ENCODE assay signal across 22 cellular contexts in genomic region chr3:197356741-197357140, GRCh38. TPM values are rescaled to one million over a fixed set of nuclear protein-coding genes. Genes with fewer than 3 reads are reported as not detected.
DNase-seq lines count a peak whose midpoint lies in the region; ATAC-seq and TF ChIP-seq lines count a peak whose summit lies in the region.
"Had no signal": no experiment of that assay in that cellular context is flagged by ENCODE, and none has a peak within 500 bp of the region (broad histone marks: within the 10 kb centered on the region; RNA-seq: fewer than 3 reads in every experiment).

No MANE protein-coding gene starts in this region.

- H3K23ac ChIP-seq in neuronal stem cell (ENCODE audit: low read depth, low read length, poor library complexity), result no peak overlapping the region

- H3K79me1 ChIP-seq in neuronal stem cell (ENCODE audit: low read depth, low read length), result no peaks in the 10 kb centered on the region

- H3K4me3 Mint-ChIP-seq in natural killer cell treated with Interleukin-12 subunit alpha and Interleukin-12 subunit beta and Interleukin-15 and Interleukin-18, amount 100 ng/mL, for 72 hours, result no peak overlapping the region
- H3K4me3 Mint-ChIP-seq in natural killer cell, result no peak overlapping the region
- H3K4me3 Mint-ChIP-seq: activated naive CD8-positive, alpha-beta T cell treated with anti-CD3 and anti-CD28 coated beads, Interleukin-2, amount 50 U/mL, for 24 hours; CD4-positive, CD25-positive, alpha-beta regulatory T cell; neural progenitor cell; stimulated activated naive CD8-positive, alpha-beta T cell treated with anti-CD3 and anti-CD28 coated beads, Interleukin-15, Interleukin-2, amounts not matched to agents 100 ng/mL and 50 ng/mL, for 24 hours had no signal

- no CpG with 5 or more reads among the region's 5 CpGs for WGBS in neuronal stem cell (ENCODE audit: extremely low coverage in 2 of 2, insufficient read length in 2 of 2, insufficient replicate concordance in 1 of 2), 2 donors

- H3K18ac ChIP-seq in neuronal stem cell (ENCODE audit: low read length), result no peak overlapping the region

- no peak overlapping the region for H3K4ac ChIP-seq in neuronal stem cell (ENCODE audit: low read length)

- no peak overlapping the region for H4K91ac ChIP-seq in neuronal stem cell (ENCODE audit: low read depth, low read length, poor library complexity)

- no peak overlapping the region for H2BK15ac ChIP-seq in neuronal stem cell (ENCODE audit: low read length)

- H4K8ac ChIP-seq in neuronal stem cell (ENCODE audit: low read depth, low read length), result no peak overlapping the region

- H3K4me1 Mint-ChIP-seq in natural killer cell treated with Interleukin-12 subunit alpha and Interleukin-12 subunit beta and Interleukin-15 and Interleukin-18, amount 100 ng/mL, for 72 hours (ENCODE audit: low read depth in 2 of 2), result no peaks in the 10 kb centered on the region
- no peaks in the 10 kb centered on the region for H3K4me1 Mint-ChIP-seq in natural killer cell
- H3K4me1 Mint-ChIP-seq: activated naive CD8-positive, alpha-beta T cell treated with anti-CD3 and anti-CD28 coated beads, Interleukin-2, amount 50 U/mL, for 24 hours; CD4-positive, CD25-positive, alpha-beta regulatory T cell had no signal

- H2AFZ ChIP-seq in neuronal stem cell (ENCODE audit: low read length), result no peak overlapping the region
- H2AFZ ChIP-seq: neural progenitor cell had no signal

- peaks cover 6% of the 10 kb centered on the region for H3K36me3 Mint-ChIP-seq in natural killer cell treated with Interleukin-12 subunit alpha and Interleukin-12 subunit beta and Interleukin-15 and Interleukin-18, amount 100 ng/mL, for 72 hours
- no peaks in the 10 kb centered on the region for H3K36me3 Mint-ChIP-seq in natural killer cell
- H3K36me3 Mint-ChIP-seq: CD4-positive, CD25-positive, alpha-beta regulatory T cell had no signal

- no peaks in the 10 kb centered on the region for H3K27me3 ChIP-seq in neuronal stem cell (ENCODE audit: control insufficient read depth in 3 of 3, insufficient read depth in 3 of 3, low read depth in 1 of 3, low read length in 3 of 3)
- H3K27me3 ChIP-seq: esophagus muscularis mucosa, MG63, neural progenitor cell had no signal

- peak; percentile 37 for DNase-seq in natural killer cell treated with Interleukin-12 subunit alpha and Interleukin-12 subunit beta and Interleukin-15 and Interleukin-18, amount 100 ng/mL, for 72 hours (ENCODE audit: low spot score)
- DNase-seq in natural killer cell (no peak), neuronal stem cell (ENCODE audit: low spot score) (no peak), activated gamma-delta T cell (lab: John Stamatoyannopoulos, UW) (no peak), CD1c-positive myeloid dendritic cell (ENCODE audit: extremely low spot score) (no peak)
- DNase-seq in stimulated activated CD4-positive, alpha-beta T cell treated with anti-CD3 and anti-CD28 coated beads, Interleukin-4, amount 100 ng/mL, for 24 hours, result no peak
- DNase-seq: activated naive CD8-positive, alpha-beta T cell treated with anti-CD3 and anti-CD28 coated beads, Interleukin-2, amount 50 U/mL, for 24 hours; CD4-positive, CD25-positive, alpha-beta regulatory T cell; DMS153; GF-D8; MG63; NCI-H1436 treated with DMSO at 0.1 percent for 48 hours; NCI-H526 treated with DMSO at 0.1 percent for 48 hours; stimulated activated CD4-positive, alpha-beta T cell treated with anti-CD3 and anti-CD28 coated beads, Interleukin-2, amount 100 ng/mL, for 48 hours had no signal

- H3K9ac ChIP-seq in neuronal stem cell (ENCODE audit: low read depth, low read length, poor library complexity), result peak overlapping the region; percentile 14
- H3K9ac ChIP-seq: neural progenitor cell had no signal

- H3K14ac ChIP-seq in neuronal stem cell (ENCODE audit: low read length), result no peak overlapping the region

- H2BK120ac ChIP-seq in neuronal stem cell (ENCODE audit: low read depth, low read length), result no peak overlapping the region

- peaks cover 15 to 18% of the 10 kb centered on the region in 2 donors for H3K27me3 Mint-ChIP-seq in natural killer cell treated with Interleukin-12 subunit alpha and Interleukin-12 subunit beta and Interleukin-15 and Interleukin-18, amount 100 ng/mL, for 72 hours
- peaks cover 6 to 7% of the 10 kb centered on the region in 2 donors for H3K27me3 Mint-ChIP-seq in natural killer cell (ENCODE audit: low read depth in 2 of 2)

- no peaks in the 10 kb centered on the region for H3K36me3 ChIP-seq in neuronal stem cell (replicated peaks in 1 of 2; ENCODE audit: control insufficient read depth in 2 of 2, insufficient read depth in 2 of 2, low read length in 2 of 2)
- H3K36me3 ChIP-seq: esophagus muscularis mucosa, MG63, neural progenitor cell, prostate gland had no signal

- H2AK5ac ChIP-seq in neuronal stem cell (ENCODE audit: low read depth, low read length), result no peak overlapping the region

- peaks cover 8% of the 10 kb centered on the region for H3K9me3 Mint-ChIP-seq in natural killer cell treated with Interleukin-12 subunit alpha and Interleukin-12 subunit beta and Interleukin-15 and Interleukin-18, amount 100 ng/mL, for 72 hours
- H3K9me3 Mint-ChIP-seq in natural killer cell, result peaks cover 3% of the 10 kb centered on the region in 2 donors

- intact Hi-C loops in natural killer cell (cut with micrococcal nuclease), result no loop called here

- ATAC-seq in natural killer cell treated with Interleukin-12 subunit alpha and Interleukin-12 subunit beta and Interleukin-15 and Interleukin-18, amount 100 ng/mL, for 72 hours, result no peak
- ATAC-seq in natural killer cell (no peak), GM18498 (IDR thresholded peaks at IDR 0.05; ENCODE audit: unreplicated experiment) (no peak)
- ATAC-seq: activated naive CD8-positive, alpha-beta T cell treated with anti-CD3 and anti-CD28 coated beads, Interleukin-2, amount 50 U/mL, for 24 hours had no signal

- H3K4me2 ChIP-seq in neuronal stem cell (ENCODE audit: insufficient read depth, low read length, poor library complexity, severe bottlenecking), result no peak overlapping the region
- H3K4me2 ChIP-seq: neural progenitor cell, smooth muscle cell had no signal

- peaks cover 15 to 16% of the 10 kb centered on the region in 2 donors for H3K4me1 ChIP-seq in neuronal stem cell (ENCODE audit: control insufficient read depth in 2 of 2, insufficient read depth in 1 of 2, low read depth in 1 of 2, low read length in 2 of 2)
- H3K4me1 ChIP-seq: prostate gland had no signal

- H3K9me3 ChIP-seq in neuronal stem cell (replicated peaks in 1 of 2; ENCODE audit: control insufficient read depth in 2 of 2, insufficient read depth in 1 of 2, low read depth in 1 of 2, low read length in 2 of 2), result peaks cover 9 to 12% of the 10 kb centered on the region in 2 donors
- H3K9me3 ChIP-seq: prostate gland had no signal

- no peak overlapping the region for H2BK5ac ChIP-seq in neuronal stem cell (ENCODE audit: low read length)

- peak overlapping the region; percentile 74 for H3K27ac ChIP-seq in cingulate gyrus (ENCODE audit: low read depth, low read length)
- H3K27ac ChIP-seq in neuronal stem cell (replicated peaks; ENCODE audit: low read length), result no peak overlapping the region
- H3K27ac ChIP-seq: esophagus muscularis mucosa, neural progenitor cell, prostate gland had no signal

- H3K27ac Mint-ChIP-seq in natural killer cell treated with Interleukin-12 subunit alpha and Interleukin-12 subunit beta and Interleukin-15 and Interleukin-18, amount 100 ng/mL, for 72 hours, result no peak overlapping the region
- no peak overlapping the region for H3K27ac Mint-ChIP-seq in natural killer cell
- H3K27ac Mint-ChIP-seq: activated naive CD8-positive, alpha-beta T cell treated with anti-CD3 and anti-CD28 coated beads, Interleukin-2, amount 50 U/mL, for 24 hours; activated T-helper 2 cell treated with anti-CD3 and anti-CD28 coated beads, Interferon-gamma antibody, Interleukin-2, Interleukin-4, amounts not matched to agents 10 μg/mL and 5 μg/mL and 100 μg/mL, durations not matched to agents 14 hours and 24 hours and 36 hours; CD4-positive, CD25-positive, alpha-beta regulatory T cell; neural progenitor cell; stimulated activated naive CD8-positive, alpha-beta T cell treated with anti-CD3 and anti-CD28 coated beads, Interleukin-15, Interleukin-2, amounts not matched to agents 100 ng/mL and 50 ng/mL, for 24 hours had no signal

- H3K4me3 ChIP-seq in neuronal stem cell (ENCODE audit: low read length in 2 of 2), result no peak overlapping the region
- H3K4me3 ChIP-seq: MG63, neural progenitor cell, prostate gland, smooth muscle cell had no signal

- no peak overlapping the region for H2BK12ac ChIP-seq in neuronal stem cell (ENCODE audit: low read length)

- no peak for TF ChIP-seq CTCF in natural killer cell (IDR thresholded peaks at IDR 0.05)

RNA-seq across cellular contexts. Expression of gene DLG1, which starts 58.3 kb away (rescaled TPM):
- total RNA-seq in natural killer cell treated with Interleukin-12 subunit alpha and Interleukin-12 subunit beta and Interleukin-15 and Interleukin-18, amount 100 ng/mL, for 72 hours, result 100 to 1,000 TPM in 1 of 2 donors, 10 to 100 TPM in 1; 76.5 to 121 TPM
- total RNA-seq in natural killer cell, result 10 to 100 TPM; 82.0 to 91.8 (median 89.0) TPM
- polyA plus RNA-seq in neuronal stem cell (2013, experiment 1 of 2), result 47.6 TPM
- polyA plus RNA-seq in neuronal stem cell (2013, experiment 2 of 2), result 47.6 TPM
